20 cellular contexts compared by ENCODE assay signal in the genomic region with DNA sequence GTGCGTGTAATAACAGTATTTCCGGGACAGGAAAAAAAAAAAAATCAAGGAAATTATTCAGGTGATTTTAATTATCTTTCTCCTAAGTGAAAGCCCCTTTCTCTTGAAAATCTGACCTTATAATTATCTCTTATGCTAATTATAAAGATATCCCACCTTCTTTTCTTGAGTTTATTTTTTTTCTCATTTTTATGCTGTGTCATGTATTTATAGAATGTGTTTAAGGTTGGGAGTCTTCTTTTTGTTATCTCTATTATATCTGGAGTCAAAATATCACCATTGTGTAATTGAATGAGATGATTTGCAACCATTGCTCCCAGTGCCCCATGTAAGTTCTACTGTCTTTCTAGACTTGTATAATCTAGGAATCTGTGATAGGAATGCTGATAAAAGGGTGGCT. TPM values are rescaled to one million over a fixed set of nuclear protein-coding genes. Genes with fewer than 3 reads are reported as not detected.
DNase-seq lines count a peak whose midpoint lies in the region; ATAC-seq, FAIRE-seq and TF ChIP-seq lines count a peak whose summit lies in the region.
"Had no signal": no experiment of that assay in that cellular context is flagged by ENCODE, and none has a peak within 500 bp of the region (broad histone marks: within the 10 kb centered on the region; RNA-seq: fewer than 3 reads in every experiment).

No MANE protein-coding gene starts in this region.

- H3K36me3 ChIP-seq in SK-N-SH (replicated peaks in 1 of 2; ENCODE audit: control insufficient read depth in 1 of 2, insufficient read depth in 2 of 2, low read length in 1 of 2) (no peaks in the 10 kb centered on the region), HEK293 (ENCODE audit: control insufficient read depth in 2 of 2, insufficient read depth in 1 of 2, low read length in 2 of 2) (no peaks in the 10 kb centered on the region), K562 (ENCODE audit: control insufficient read depth, insufficient read depth, low read length) (no peaks in the 10 kb centered on the region)

- H3K9me1 ChIP-seq in K562 (ENCODE audit: control insufficient read depth, insufficient read depth, low read length), result no peaks in the 10 kb centered on the region

- DNase-seq in SK-N-SH (no peak), A549 (ENCODE audit: low read depth in 1 of 2, low spot score in 1 of 2) (no peak), K562 (ENCODE audit: extremely low read depth in 1 of 4, low spot score in 3 of 4) (no peak), kidney tubule cell (ENCODE audit: low spot score) (no peak), left ventricle myocardium superior (no peak)
- DNase-seq in effector CD8-positive, alpha-beta T cell (lab: John Stamatoyannopoulos, UW), result no peak
- DNase-seq: 8988T; C1 segment of cervical spinal cord; Calu3; CD4-positive, alpha-beta memory T cell; COR-L47; DMS53; GF-D8; H7; HCEC 1CT had no signal

- no peak for TF ChIP-seq CTCF in SK-N-SH (IDR thresholded peaks at IDR 0.05)
- TF ChIP-seq CTCF in A549 (IDR thresholded peaks at IDR 0.05), result no peak
- TF ChIP-seq CTCF in HEK293 (tag by site-specific recombination; IDR thresholded peaks at IDR 0.05), result no peak
- no peak for TF ChIP-seq CTCF in K562 (IDR thresholded peaks at IDR 0.05 in 2 of 3, conservative IDR thresholded peaks at IDR 0.05 in 1 of 3; ENCODE audit: insufficient read depth in 2 of 3, low read depth in 1 of 3, low read length in 3 of 3)

- H3K27me3 ChIP-seq in SK-N-SH (ENCODE audit: insufficient read depth) (no peaks in the 10 kb centered on the region), K562 (ENCODE audit: control insufficient read depth in 2 of 2, insufficient read depth in 2 of 2, low read length in 2 of 2) (peaks cover 20 to 65% of the 10 kb centered on the region in 2 experiments)

- H4K20me1 ChIP-seq in SK-N-SH (ENCODE audit: insufficient read depth) (no peaks in the 10 kb centered on the region), K562 (replicated peaks; ENCODE audit: control insufficient read depth, insufficient read depth, low read length) (0 out of 2 replicates have a peak, but pooled peaks cover 5% of the 10 kb centered on the region)

- H3F3A ChIP-seq in SK-N-SH (replicated peaks; ENCODE audit: insufficient read depth), result peaks cover 5% of the 10 kb centered on the region

- CTCF ChIA-PET in SK-N-SH (lab: Yijun Ruan, JAX), result interaction anchor here (0.8 to 1.3 kb wide), 2 partner anchors 15 to 54 kb away, joined by 3 read pairs; no protein-coding TSS in a partner anchor
- CTCF ChIA-PET in A549 (lab: Yijun Ruan, JAX), result no interaction called here
- CTCF ChIA-PET in HEK293 (lab: Yijun Ruan, JAX), result no interaction called here
- CTCF ChIA-PET in K562 (lab: Yijun Ruan, JAX; ENCODE audit: low intra/inter-chr PET ratio), result no interaction called here

- no peaks in the 10 kb centered on the region for H3K79me2 ChIP-seq in SK-N-SH (ENCODE audit: insufficient read depth)
- H3K79me2 ChIP-seq in K562 (ENCODE audit: control insufficient read depth, insufficient read depth, low read length), result no peaks in the 10 kb centered on the region

- no TSS peak for BruUV-seq in K562 (replicated peaks; lab: Mats Ljungman, UMichigan)

- H3K9ac ChIP-seq in SK-N-SH (no peak overlapping the region), K562 (ENCODE audit: insufficient read depth in 1 of 2, low read depth in 2 of 2, low read length in 2 of 2) (no peak overlapping the region)

- 89% methylated on average over 2 of the region's 2 CpGs for WGBS in SK-N-SH (ENCODE audit: low lambda C conversion rate)
- 87% methylated on average over 2 of the region's 2 CpGs for WGBS in A549 (ENCODE audit: missing lambda C conversion rate)
- no CpG with 5 or more reads among the region's 2 CpGs for WGBS in K562 (ENCODE audit: insufficient coverage, low coverage, missing lambda C conversion rate)

- TF ChIP-seq POLR2A in A549 (IDR thresholded peaks at IDR 0.05; ENCODE audit: low read length), result no peak
- TF ChIP-seq POLR2A in K562 (conservative IDR thresholded peaks at IDR 0.05), result no peak

- TF ChIP-seq EP300 in SK-N-SH (IDR thresholded peaks at IDR 0.05; ENCODE audit: borderline replicate concordance in 1 of 2, low read depth in 1 of 2, low read length in 1 of 2) (no peak), A549 (IDR thresholded peaks at IDR 0.05) (no peak), K562 (IDR thresholded peaks at IDR 0.05; ENCODE audit: low read length) (no peak)

- H3K4me1 ChIP-seq in SK-N-SH (ENCODE audit: control insufficient read depth in 1 of 2, insufficient read depth in 2 of 2, low read depth in 1 of 2, low read length in 1 of 2) (peaks cover 0 to 10% of the 10 kb centered on the region in 2 experiments; a peak in 1 of 4 replicates), A549 (0 out of 3 replicates have a peak, but pooled peaks cover 3% of the 10 kb centered on the region), HEK293 (ENCODE audit: control insufficient read depth, insufficient read depth, low read length) (no peaks in the 10 kb centered on the region), K562 (replicated peaks in 1 of 2; ENCODE audit: control insufficient read depth in 2 of 2, insufficient read depth in 2 of 2, low read length in 2 of 2) (peaks cover 7 to 25% of the 10 kb centered on the region in 2 experiments; a peak in 4 of 5 replicates)

- POLR2A ChIA-PET in SK-N-SH (lab: Yijun Ruan, JAX), result no interaction called here
- POLR2A ChIA-PET in A549 (lab: Yijun Ruan, JAX), result no interaction called here
- POLR2A ChIA-PET in HEK293 (lab: Yijun Ruan, JAX), result no interaction called here
- POLR2A ChIA-PET in K562 (lab: Yijun Ruan, JAX), result no interaction called here

- in situ Hi-C loops in K562 (cut with MboI), result no loop called here

- H3K4me2 ChIP-seq in SK-N-SH, result no peak overlapping the region
- H3K4me2 ChIP-seq in A549, result no peak overlapping the region
- H3K4me2 ChIP-seq in K562 (ENCODE audit: insufficient read depth, low read length), result no peak overlapping the region

- no peak overlapping the region for H3K4me3 ChIP-seq in SK-N-SH (ENCODE audit: low read depth in 2 of 2, low read length in 1 of 2)
- H3K4me3 ChIP-seq in A549, result no peak overlapping the region
- no peak overlapping the region for H3K4me3 ChIP-seq in HEK293 (ENCODE audit: low read depth, low read length)
- no peak overlapping the region for H3K4me3 ChIP-seq in K562

- FAIRE-seq in A549 (lab: Jason Lieb, UNC) (no peak), K562 (lab: Jason Lieb, UNC) (no peak)
- FAIRE-seq: GM12891, GM18507 had no signal

- H3K27ac ChIP-seq in SK-N-SH (ENCODE audit: low read depth in 2 of 2, low read length in 1 of 2) (no peak overlapping the region), A549 (no peak overlapping the region), HEK293 (ENCODE audit: extremely low read depth, low read depth, low read length) (no peak overlapping the region), K562 (ENCODE audit: extremely low read depth, low read depth, low read length) (no peak overlapping the region)

- no peak overlapping the region for H2AFZ ChIP-seq in SK-N-SH (ENCODE audit: low read depth)
- no peak overlapping the region for H2AFZ ChIP-seq in K562 (ENCODE audit: low read depth, low read length)

- TF ChIP-seq RAD21 in SK-N-SH (IDR thresholded peaks at IDR 0.05; ENCODE audit: low read length) (no peak), A549 (conservative IDR thresholded peaks at IDR 0.05 in 1 of 2, IDR thresholded peaks at IDR 0.05 in 1 of 2) (no peak), K562 (CRISPR knock-in tag; conservative IDR thresholded peaks at IDR 0.05 in 1 of 2, IDR thresholded peaks at IDR 0.05 in 1 of 2) (no peak)

- H3K9me3 ChIP-seq in SK-N-SH, result no peaks in the 10 kb centered on the region
- H3K9me3 ChIP-seq in A549, result no peaks in the 10 kb centered on the region
- no peaks in the 10 kb centered on the region for H3K9me3 ChIP-seq in HEK293 (ENCODE audit: control insufficient read depth, insufficient read depth, low read depth, low read length)
- no peaks in the 10 kb centered on the region for H3K9me3 ChIP-seq in K562 (replicated peaks; ENCODE audit: control insufficient read depth, insufficient read depth, low read depth, low read length)

- H3K9me2 ChIP-seq in SK-N-SH, result no peaks in the 10 kb centered on the region

- intact Hi-C loops in K562 (cut with micrococcal nuclease) (no loop called here), left ventricle myocardium superior (cut with micrococcal nuclease) (no loop called here)

- ATAC-seq in SK-N-SH treated with all-trans-retinoic acid at 6 μM for 48 hours, result no peak
- no peak for ATAC-seq in A549
- ATAC-seq in K562, result no peak
- no peak for ATAC-seq in left ventricle myocardium superior

TF ChIP-seq in SK-N-SH treated with all-trans-retinoic acid at 6 μM for 48 hours, 23 proteins besides CTCF, POLR2A, EP300 and RAD21 (continues in another document):
- no peak for TF ChIP-seq ESRRG (CRISPR knock-in tag; IDR thresholded peaks at IDR 0.05)

TF ChIP-seq in HEK293, 187 proteins besides CTCF, POLR2A, EP300 and RAD21 (continues in another document):
- TF ChIP-seq ZNF791 (tag by site-specific recombination; IDR thresholded peaks at IDR 0.05), result no peak

RNA-seq across cellular contexts. Expression of a gene that starts 3.0 kb away (rescaled TPM):
- polyA plus RNA-seq in SK-N-SH (2012; rRNA removed) (10.6 and 14.8 TPM in 2 replicates), A549 (2011; rRNA removed) (0.30 and 0.54 TPM in 2 replicates), A549 (2017; fragmentation: RNase III; extraction: RNeasy Plus Mini Kit Qiagen cat#74134 plus additional on column Dnase treatment) (0.28 to 1.1 TPM (median 1.1 TPM) in 3 replicates), K562 (2011; rRNA removed) (0.20 and 0.45 TPM in 2 replicates), K562 (2014; fragmentation: Illumina TruSeq; extraction: Trizol) (0.42 and 0.46 TPM in 2 replicates), K562 (2014; fragmentation: Nextera tagmentation; extraction: Ambion mirVana) (under 1 TPM; 0.01 to 0.04 TPM), K562 (2014; rRNA removed) (0.40 and 0.46 TPM in 2 replicates)
- 9.5 and 11.0 TPM in 2 replicates for polyA plus RNA-seq in SK-N-SH (2012; cell fraction: cytosol; rRNA removed)
- 12.5 and 12.6 TPM in 2 replicates for polyA plus RNA-seq in SK-N-SH (2012; cell fraction: nucleus; rRNA removed)
- 0.22 and 0.34 TPM in 2 replicates for polyA plus RNA-seq in A549 (2012; cell fraction: cytosol; rRNA removed)
- polyA plus RNA-seq in A549 (2012; cell fraction: nucleus; rRNA removed), result 0.31 and 0.37 TPM in 2 replicates
- polyA minus RNA-seq in A549 (2011; rRNA and poly(A)+ RNA removed), result 0.04 and 0.05 TPM in 2 replicates
- total RNA-seq in K562 (2011; cell fraction: chromatin; rRNA removed; ENCODE audit: low replicate concordance), result 1.8 and 1.9 TPM in 2 replicates
- 1.3 and 1.5 TPM in 2 replicates for total RNA-seq in K562 (2011; cell fraction: nucleolus; rRNA removed)
- total RNA-seq in K562 (2011; cell fraction: nucleoplasm; rRNA removed), result 1.1 TPM in 2 replicates
- total RNA-seq in K562 (2014; rRNA removed) (0.23 and 0.33 TPM in 2 replicates), K562 (2014; rRNA removed; fragmentation: Illumina TruSeq; extraction: Trizol) (0.13 and 0.22 TPM in 2 replicates), K562 (2015; rRNA removed; fragmentation: Illumina TruSeq; extraction: Trizol) (0.30 and 0.36 TPM in 2 replicates), K562 (2021) (0.72 and 0.75 TPM in 2 replicates), left ventricle myocardium superior (12.1 TPM)
- 0.19 and 0.65 TPM in 2 replicates for polyA plus RNA-seq in K562 (2011; cell fraction: cytosol; rRNA removed)
- polyA plus RNA-seq in K562 (2011; cell fraction: nucleus; rRNA removed), result 0.46 and 0.76 TPM in 2 replicates
- polyA plus RNA-seq in K562 (2012), result 0.57 and 2.2 TPM in 2 replicates
- polyA minus RNA-seq in K562 (2011; rRNA and poly(A)+ RNA removed), result 1.1 and 1.3 TPM in 2 replicates
- 0.38 and 0.73 TPM in 2 replicates for polyA minus RNA-seq in K562 (2011; cell fraction: cytosol; rRNA and poly(A)+ RNA removed)
- 0.27 and 0.89 TPM in 2 replicates for polyA minus RNA-seq in K562 (2011; cell fraction: nucleus; rRNA and poly(A)+ RNA removed)
- total RNA-seq: Calu3, G401 had no signal
